8 cellular contexts compared by ENCODE assay signal in genomic region chr15:99435138-99435695, GRCh38.
A peak's percentile ranks its signal among the peaks of the same experiment; 100 is the strongest.
DNase-seq lines count a peak whose midpoint lies in the region; ATAC-seq, FAIRE-seq and TF ChIP-seq lines count a peak whose summit lies in the region.

No MANE protein-coding gene starts in this region.

- H3K27ac ChIP-seq in H1 (ENCODE audit: low read depth, low read length) = no peak overlapping the region

- peak overlapping the region; percentile 87; the same call in 1 of the 2 replicates for H4K8ac ChIP-seq in H1 (ENCODE audit: extremely low read depth, insufficient read depth, low read length)

- H3K23ac ChIP-seq in H1 (ENCODE audit: insufficient read length) = no peak overlapping the region

- H3K4me1 Mint-ChIP-seq in osteocyte (ENCODE audit: unreplicated experiment) (peaks cover 50% of the 10 kb centered on the region), T-helper 17 cell (peaks cover 13% of the 10 kb centered on the region)

- H3K18ac ChIP-seq in H1 (ENCODE audit: extremely low read depth, low read length) = no peak overlapping the region; the same call in 1 of the 2 replicates

- TF ChIP-seq CTCF in GM12865 (IDR thresholded peaks at IDR 0.05; ENCODE audit: insufficient read depth, low read depth, low read length, missing control alignments) (no peak), H1 (IDR thresholded peaks at IDR 0.05; ENCODE audit: control extremely low read depth in 1 of 3, insufficient read depth in 1 of 3, low read depth in 1 of 3, low read length in 3 of 3) (no peak), osteocyte (IDR thresholded peaks at IDR 0.05) (no peak)

- CTCF ChIA-PET in H1 (lab: Charles Lee; ENCODE audit: partially characterized antibody) = interaction anchor here (1.2 to 2.5 kb wide), 4 partner anchors 12 to 41 kb away, joined by 3 to 6 read pairs (median 4); no protein-coding TSS in a partner anchor

- no peaks in the 10 kb centered on the region for H3K79me1 ChIP-seq in H1 (ENCODE audit: low read depth, low read length)

- TF ChIP-seq RAD21 in H1 (IDR thresholded peaks at IDR 0.05 in 1 of 2, conservative IDR thresholded peaks at IDR 0.05 in 1 of 2; ENCODE audit: low read depth in 2 of 2, low read length in 2 of 2) = no peak

- no peak overlapping the region for H4K5ac ChIP-seq in H1 (ENCODE audit: insufficient read length, low read depth, low read length)

- H2BK20ac ChIP-seq in H1 (ENCODE audit: low read length) = no peak overlapping the region

- H3K4me3 ChIP-seq in GM12865 (ENCODE audit: low read depth, low read length) = no peak overlapping the region
- no peak overlapping the region for H3K4me3 ChIP-seq in H1 (ENCODE audit: extremely low read depth in 1 of 4, insufficient read depth in 2 of 4, low read depth in 3 of 4, low read length in 4 of 4)

- H3K9me3 Mint-ChIP-seq in osteocyte (ENCODE audit: unreplicated experiment) = no peaks in the 10 kb centered on the region

- TF ChIP-seq POLR2A in H1 (IDR thresholded peaks at IDR 0.05; ENCODE audit: control extremely low read depth in 1 of 2, low read depth in 2 of 2, low read length in 2 of 2) = no peak

- WGBS in H1 (ENCODE audit: extremely low coverage in 1 of 2, insufficient coverage in 1 of 2, insufficient read length in 1 of 2, insufficient replicate concordance in 2 of 2, low coverage in 1 of 2, low lambda C conversion rate in 2 of 2, missing lambda C conversion rate in 1 of 2), 2 experiments = 87% methylated on average over 16 of the region's 18 CpGs; no CpG with 5 or more reads in 1 of the 2 experiments

- no peaks in the 10 kb centered on the region for H3K36me3 ChIP-seq in H1 (ENCODE audit: control insufficient read depth in 2 of 4, insufficient read depth in 4 of 4, low read length in 3 of 4)

- no peaks in the 10 kb centered on the region for H3K27me3 Mint-ChIP-seq in osteocyte (ENCODE audit: unreplicated experiment)
- H3K27me3 Mint-ChIP-seq in T-helper 17 cell = peaks cover 13% of the 10 kb centered on the region

- peaks cover 3 to 18% (median 5%) of the 10 kb centered on the region in 4 experiments; a peak in 4 of 7 replicates for H3K4me1 ChIP-seq in H1 (replicated peaks in 1 of 4; ENCODE audit: control insufficient read depth in 3 of 4, insufficient read depth in 4 of 4, low read length in 3 of 4)

- no peaks in the 10 kb centered on the region for H3K79me2 ChIP-seq in H1 (ENCODE audit: control insufficient read depth in 1 of 2, insufficient read depth in 2 of 2, low read length in 2 of 2)

- no peak overlapping the region for H4K91ac ChIP-seq in H1 (replicated peaks; ENCODE audit: insufficient read length, low read length)

- no peak overlapping the region for H3K14ac ChIP-seq in H1 (ENCODE audit: insufficient read length)

- H3K9me3 ChIP-seq in H1 (ENCODE audit: insufficient read depth in 2 of 2, low read depth in 1 of 2, low read length in 1 of 2) (no peaks in the 10 kb centered on the region), T-helper 17 cell (ENCODE audit: control insufficient read depth, low read length, poor library complexity, severe bottlenecking) (no peaks in the 10 kb centered on the region)

- H3K9ac ChIP-seq in H1 (replicated peaks in 1 of 4; ENCODE audit: extremely low read depth in 1 of 4, low read depth in 3 of 4, low read length in 3 of 4) = no peak overlapping the region

- POLR2A ChIA-PET in H1 (lab: Charles Lee; ENCODE audit: partially characterized antibody) = no interaction called here

- H4K20me1 ChIP-seq in H1 (replicated peaks in 1 of 2; ENCODE audit: control insufficient read depth in 1 of 2, insufficient read depth in 2 of 2, low read length in 2 of 2) = no peaks in the 10 kb centered on the region

- no peak overlapping the region for H2AFZ ChIP-seq in H1 (ENCODE audit: low read length)

- H3K36me3 Mint-ChIP-seq in osteocyte (ENCODE audit: unreplicated experiment) (no peaks in the 10 kb centered on the region), T-helper 17 cell (ENCODE audit: low read depth) (no peaks in the 10 kb centered on the region)

- no peaks in the 10 kb centered on the region for H3K27me3 ChIP-seq in H1 (replicated peaks in 1 of 4; ENCODE audit: control insufficient read depth in 3 of 4, extremely low read depth in 1 of 4, insufficient read depth in 3 of 4, low read length in 3 of 4)

- no peak overlapping the region for H2BK15ac ChIP-seq in H1 (ENCODE audit: low read length)

- FAIRE-seq in H1 (lab: Jason Lieb, UNC) = no peak

- H3K23me2 ChIP-seq in H1 (ENCODE audit: low read depth, low read length) = no peaks in the 10 kb centered on the region; the same call in 1 of the 2 replicates

- H2AK5ac ChIP-seq in H1 (ENCODE audit: low read depth, low read length) = 0 out of 2 replicates have a peak overlapping the region, but pooled peaks have one; percentile 19

- no peak overlapping the region for H2BK12ac ChIP-seq in H1 (ENCODE audit: low read depth, low read length)

- H3K4ac ChIP-seq in H1 (replicated peaks; ENCODE audit: insufficient read length, low read depth, low read length) = no peak overlapping the region

- H3K4me3 Mint-ChIP-seq in osteocyte (ENCODE audit: unreplicated experiment) = no peak overlapping the region
- H3K4me3 Mint-ChIP-seq in T-helper 17 cell = no peak overlapping the region

- TF ChIP-seq EP300 in H1 (IDR thresholded peaks at IDR 0.05; ENCODE audit: borderline replicate concordance in 1 of 2, low read depth in 2 of 2, low read length in 2 of 2) = no peak

- no peak overlapping the region for H2BK5ac ChIP-seq in H1 (ENCODE audit: low read depth, low read length)

- H2BK120ac ChIP-seq in H1 (replicated peaks; ENCODE audit: low read depth, low read length) = no peak overlapping the region

- peak; percentile 33 for DNase-seq in GM12865 (ENCODE audit: low read depth)
- peak; percentile 20 for DNase-seq in NCI-H2107 treated with DMSO at 0.1 percent for 48 hours (lab: John Stamatoyannopoulos, UW; ENCODE audit: unreplicated experiment)
- peak in 1 of 2 experiments; percentile 39 for DNase-seq in H1 (ENCODE audit: low read depth in 1 of 2, low spot score in 2 of 2)
- no peak for DNase-seq in osteocyte (ENCODE audit: extremely low spot score, unreplicated experiment)
- DNase-seq in T-helper 17 cell = no peak
- DNase-seq in stimulated activated naive CD4-positive, alpha-beta T cell treated with Interleukin-2 at 50 U/mL for 16 hours (lab: John Stamatoyannopoulos, UW) = no peak
- DNase-seq in middle frontal gyrus (ENCODE audit: extremely low spot score, low spot score) = no peak
- no peak for DNase-seq in effector CD8-positive, alpha-beta T cell (lab: John Stamatoyannopoulos, UW)

- ATAC-seq in T-helper 17 cell = no peak

- H3K27ac Mint-ChIP-seq in osteocyte (ENCODE audit: unreplicated experiment) (peak overlapping the region; percentile 47), T-helper 17 cell (no peak overlapping the region)

- no peak overlapping the region for H3K56ac ChIP-seq in H1 (replicated peaks; ENCODE audit: insufficient read length, low read depth, low read length)

- no peak overlapping the region for H3K4me2 ChIP-seq in H1 (ENCODE audit: insufficient read depth in 1 of 2, low read depth in 2 of 2, low read length in 2 of 2)

TF ChIP-seq in H1, 55 proteins besides CTCF, POLR2A, EP300 and RAD21:
- TF ChIP-seq TAF1 (IDR thresholded peaks at IDR 0.05; ENCODE audit: low read depth, low read length) = no peak

Comparison
In these comparisons a context has a peak if more than half of its experiments do, and no peak if none do; other contexts are left out.
1. DNase-seq: peak in GM12865 (single experiment) and NCI-H2107 treated with DMSO at 0.1 percent for 48 hours (single experiment); none in osteocyte (single experiment), T-helper 17 cell (0 of 3), stimulated activated naive CD4-positive, alpha-beta T cell treated with Interleukin-2 at 50 U/mL for 16 hours (single experiment), middle frontal gyrus (single experiment) and effector CD8-positive, alpha-beta T cell (single experiment).